In genomic region chr1:29920316-29920715, GRCh38 we compare ENCODE assay signal across 24 cellular contexts.
"Had no signal": no experiment of that assay in that cellular context is flagged by ENCODE, and none has a peak within 500 bp of the region (broad histone marks: within the 10 kb centered on the region; RNA-seq: fewer than 3 reads in every experiment).

No MANE protein-coding gene starts in this region.

- FAIRE-seq: colon, endothelial cell of umbilical vein, frontal cortex, islet of Langerhans, keratinocyte had no signal

- DNase-seq: dermis blood vessel endothelial cell; dorsolateral prefrontal cortex; effector CD4-positive, alpha-beta T cell; effector memory CD4-positive, alpha-beta T cell; foreskin keratinocyte; heart left ventricle; hypothalamus; left cardiac atrium; left lung; left ventricle myocardium superior; mammary epithelial cell; mesendoderm; midbrain had no signal

- H3K9me3 ChIP-seq: esophagus muscularis mucosa, heart left ventricle, left lung had no signal

- H3K27ac Mint-ChIP-seq: memory B cell had no signal

- H3K36me3 ChIP-seq: esophagus muscularis mucosa, gastroesophageal sphincter, heart left ventricle, left lung had no signal

- H3K4me1 Mint-ChIP-seq: memory B cell had no signal

- H3K4me3 Mint-ChIP-seq: memory B cell had no signal

- H3K4me2 ChIP-seq: hepatocyte had no signal

- H3K4me3 ChIP-seq: coronary artery, dorsolateral prefrontal cortex, esophagus muscularis mucosa, gastroesophageal sphincter, heart left ventricle, hepatocyte, left lung, lung had no signal

- H3K9me3 Mint-ChIP-seq: memory B cell had no signal

- ATAC-seq: foreskin keratinocyte, gastroesophageal sphincter, heart left ventricle, left lung had no signal

- H3K36me3 Mint-ChIP-seq: memory B cell had no signal

- H3K27ac ChIP-seq: coronary artery, dorsolateral prefrontal cortex, esophagus muscularis mucosa, foreskin keratinocyte, gastroesophageal sphincter, heart left ventricle, hepatocyte, left lung had no signal

- H3K79me2 ChIP-seq: hepatocyte had no signal

- H3K4me1 ChIP-seq: esophagus muscularis mucosa, foreskin keratinocyte, gastroesophageal sphincter, heart left ventricle, left lung had no signal

- H2AFZ ChIP-seq: hepatocyte had no signal

- H3K27me3 ChIP-seq: hepatocyte had no signal
